In the genomic region with DNA sequence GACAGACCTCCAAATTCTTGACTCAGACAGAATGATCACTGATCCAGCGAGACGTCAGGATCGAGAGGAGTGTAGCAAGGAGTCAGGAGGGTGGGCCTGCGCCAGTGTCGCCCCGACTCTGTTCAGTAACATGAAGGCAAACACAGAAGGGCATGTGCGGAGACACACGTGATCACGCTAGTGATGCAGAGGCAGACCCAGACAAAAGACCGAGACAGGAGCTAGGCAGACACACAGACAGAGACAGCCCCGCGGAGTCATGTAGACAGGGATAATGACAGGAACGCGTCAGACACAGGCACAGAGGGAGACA, we compare ENCODE assay signal across 1 cellular context.
TF ChIP-seq lines count a peak whose summit lies in the region.

No MANE protein-coding gene starts in this region.

TF ChIP-seq in GM12878, 131 proteins besides CTCF, POLR2A, EP300 and RAD21:
- TF ChIP-seq CBX3 (IDR thresholded peaks at IDR 0.05; ENCODE audit: borderline replicate concordance, low read depth), result no peak
- TF ChIP-seq ATF3 (IDR thresholded peaks at IDR 0.05; ENCODE audit: borderline replicate concordance, extremely low read depth, low read depth, low read length), result no peak
- TF ChIP-seq NBN (IDR thresholded peaks at IDR 0.05), result peak; percentile 52; the same call in 1 of the 2 replicates
- peak; percentile 33; the same call in 1 of the 2 replicates for TF ChIP-seq USF2 (IDR thresholded peaks at IDR 0.05; ENCODE audit: borderline replicate concordance, low read depth, low read length)
- no peak for TF ChIP-seq SMAD5 (IDR thresholded peaks at IDR 0.05; ENCODE audit: low read depth)
- TF ChIP-seq SPI1 (IDR thresholded peaks at IDR 0.05; ENCODE audit: borderline replicate concordance, insufficient read depth, low read depth, low read length), result no peak
- TF ChIP-seq SIN3A (IDR thresholded peaks at IDR 0.05; ENCODE audit: low read depth, low read length), result no peak
- peak; percentile 53; the same call in 1 of the 2 replicates for TF ChIP-seq HDGF (IDR thresholded peaks at IDR 0.05)
- TF ChIP-seq RAD51 (IDR thresholded peaks at IDR 0.05), result peak; percentile 81
- TF ChIP-seq ZNF217 (IDR thresholded peaks at IDR 0.05), result no peak
- TF ChIP-seq, protein P1, sequence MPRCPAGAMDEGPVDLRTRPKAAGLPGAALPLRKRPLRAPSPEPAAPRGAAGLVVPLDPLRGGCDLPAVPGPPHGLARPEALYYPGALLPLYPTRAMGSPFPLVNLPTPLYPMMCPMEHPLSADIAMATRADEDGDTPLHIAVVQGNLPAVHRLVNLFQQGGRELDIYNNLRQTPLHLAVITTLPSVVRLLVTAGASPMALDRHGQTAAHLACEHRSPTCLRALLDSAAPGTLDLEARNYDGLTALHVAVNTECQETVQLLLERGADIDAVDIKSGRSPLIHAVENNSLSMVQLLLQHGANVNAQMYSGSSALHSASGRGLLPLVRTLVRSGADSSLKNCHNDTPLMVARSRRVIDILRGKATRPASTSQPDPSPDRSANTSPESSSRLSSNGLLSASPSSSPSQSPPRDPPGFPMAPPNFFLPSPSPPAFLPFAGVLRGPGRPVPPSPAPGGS (IDR thresholded peaks at IDR 0.05; ENCODE audit: borderline replicate concordance, insufficient read depth, low read depth, low read length, poor library complexity, severe bottlenecking), result no peak
- TF ChIP-seq POU2F2 (IDR thresholded peaks at IDR 0.05; ENCODE audit: borderline replicate concordance, low read depth, low read length), result 0 out of 3 replicates have a peak, but pooled peaks have one; percentile 25
- TF ChIP-seq MYC (IDR thresholded peaks at IDR 0.05; ENCODE audit: insufficient read depth, insufficient read length, insufficient replicate concordance, low read length, severe bottlenecking), result no peak
- peak; percentile 68; the same call in 1 of the 2 replicates for TF ChIP-seq POLR2AphosphoS5 (IDR thresholded peaks at IDR 0.05; ENCODE audit: low read length)
- TF ChIP-seq, protein P2, sequence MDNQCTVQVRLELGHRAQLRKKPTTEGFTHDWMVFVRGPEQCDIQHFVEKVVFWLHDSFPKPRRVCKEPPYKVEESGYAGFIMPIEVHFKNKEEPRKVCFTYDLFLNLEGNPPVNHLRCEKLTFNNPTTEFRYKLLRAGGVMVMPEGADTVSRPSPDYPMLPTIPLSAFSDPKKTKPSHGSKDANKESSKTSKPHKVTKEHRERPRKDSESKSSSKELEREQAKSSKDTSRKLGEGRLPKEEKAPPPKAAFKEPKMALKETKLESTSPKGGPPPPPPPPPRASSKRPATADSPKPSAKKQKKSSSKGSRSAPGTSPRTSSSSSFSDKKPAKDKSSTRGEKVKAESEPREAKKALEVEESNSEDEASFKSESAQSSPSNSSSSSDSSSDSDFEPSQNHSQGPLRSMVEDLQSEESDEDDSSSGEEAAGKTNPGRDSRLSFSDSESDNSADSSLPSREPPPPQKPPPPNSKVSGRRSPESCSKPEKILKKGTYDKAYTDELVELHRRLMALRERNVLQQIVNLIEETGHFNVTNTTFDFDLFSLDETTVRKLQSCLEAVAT (IDR thresholded peaks at IDR 0.05), result peak; percentile 55; the same call in 1 of the 2 replicates
- TF ChIP-seq, protein P3, sequence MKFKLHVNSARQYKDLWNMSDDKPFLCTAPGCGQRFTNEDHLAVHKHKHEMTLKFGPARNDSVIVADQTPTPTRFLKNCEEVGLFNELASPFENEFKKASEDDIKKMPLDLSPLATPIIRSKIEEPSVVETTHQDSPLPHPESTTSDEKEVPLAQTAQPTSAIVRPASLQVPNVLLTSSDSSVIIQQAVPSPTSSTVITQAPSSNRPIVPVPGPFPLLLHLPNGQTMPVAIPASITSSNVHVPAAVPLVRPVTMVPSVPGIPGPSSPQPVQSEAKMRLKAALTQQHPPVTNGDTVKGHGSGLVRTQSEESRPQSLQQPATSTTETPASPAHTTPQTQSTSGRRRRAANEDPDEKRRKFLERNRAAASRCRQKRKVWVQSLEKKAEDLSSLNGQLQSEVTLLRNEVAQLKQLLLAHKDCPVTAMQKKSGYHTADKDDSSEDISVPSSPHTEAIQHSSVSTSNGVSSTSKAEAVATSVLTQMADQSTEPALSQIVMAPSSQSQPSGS (IDR thresholded peaks at IDR 0.05; ENCODE audit: low read length), result no peak
- TF ChIP-seq EZH2 (IDR thresholded peaks at IDR 0.05; ENCODE audit: borderline replicate concordance, control insufficient read depth, low read depth, low read length), result no peak
- TF ChIP-seq USF1 (IDR thresholded peaks at IDR 0.05; ENCODE audit: borderline replicate concordance, extremely low read length, insufficient read depth, low read depth, low read length), result peak; percentile 70
- no peak for TF ChIP-seq RCOR1 (conservative IDR thresholded peaks at IDR 0.05; ENCODE audit: low read depth, low read length)
- TF ChIP-seq MTA2 (IDR thresholded peaks at IDR 0.05; ENCODE audit: low read depth), result 0 out of 2 replicates have a peak, but pooled peaks have one; percentile 25
- TF ChIP-seq MYB (IDR thresholded peaks at IDR 0.05; ENCODE audit: borderline replicate concordance, low read depth, low read length), result no peak
- TF ChIP-seq, protein P4, sequence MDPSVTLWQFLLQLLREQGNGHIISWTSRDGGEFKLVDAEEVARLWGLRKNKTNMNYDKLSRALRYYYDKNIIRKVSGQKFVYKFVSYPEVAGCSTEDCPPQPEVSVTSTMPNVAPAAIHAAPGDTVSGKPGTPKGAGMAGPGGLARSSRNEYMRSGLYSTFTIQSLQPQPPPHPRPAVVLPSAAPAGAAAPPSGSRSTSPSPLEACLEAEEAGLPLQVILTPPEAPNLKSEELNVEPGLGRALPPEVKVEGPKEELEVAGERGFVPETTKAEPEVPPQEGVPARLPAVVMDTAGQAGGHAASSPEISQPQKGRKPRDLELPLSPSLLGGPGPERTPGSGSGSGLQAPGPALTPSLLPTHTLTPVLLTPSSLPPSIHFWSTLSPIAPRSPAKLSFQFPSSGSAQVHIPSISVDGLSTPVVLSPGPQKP (IDR thresholded peaks at IDR 0.05; ENCODE audit: low read depth, low read length), result no peak
- no peak for TF ChIP-seq EED (IDR thresholded peaks at IDR 0.05; ENCODE audit: low read depth)
- TF ChIP-seq NFYA (IDR thresholded peaks at IDR 0.05; ENCODE audit: borderline replicate concordance, low read depth, low read length), result no peak
- no peak for TF ChIP-seq NRF1 (conservative IDR thresholded peaks at IDR 0.05; ENCODE audit: low read depth, low read length)
- TF ChIP-seq PAX5 (IDR thresholded peaks at IDR 0.05; ENCODE audit: borderline replicate concordance, low read depth, low read length), result no peak
- TF ChIP-seq PML (IDR thresholded peaks at IDR 0.05; ENCODE audit: low read length), result no peak
- no peak for TF ChIP-seq KLF5 (IDR thresholded peaks at IDR 0.05; ENCODE audit: partially characterized antibody)
- no peak for TF ChIP-seq NR2F1 (conservative IDR thresholded peaks at IDR 0.05)
- TF ChIP-seq BHLHE40 (IDR thresholded peaks at IDR 0.05; ENCODE audit: borderline replicate concordance in 1 of 2, low read depth in 2 of 2, low read length in 1 of 2), result peak; percentile 28 to 51; a peak in 2 of 4 replicates
